Comparison of ENCODE assay signal across 15 cellular contexts in genomic region chr1:19366599-19367315, GRCh38. TPM values are rescaled to one million over a fixed set of nuclear protein-coding genes. Genes with fewer than 3 reads are reported as not detected.
DNase-seq lines count a peak whose midpoint lies in the region; ATAC-seq and TF ChIP-seq lines count a peak whose summit lies in the region.
"Had no signal": no experiment of that assay in that cellular context is flagged by ENCODE, and none has a peak within 500 bp of the region (broad histone marks: within the 10 kb centered on the region; RNA-seq: fewer than 3 reads in every experiment).

No MANE protein-coding gene starts in this region.

- no peaks in the 10 kb centered on the region for H3K9me3 ChIP-seq in breast epithelium
- H3K9me3 ChIP-seq in upper lobe of right lung: no peaks in the 10 kb centered on the region
- H3K9me3 ChIP-seq: spleen had no signal

- no peaks in the 10 kb centered on the region for H3K36me3 ChIP-seq in breast epithelium
- peaks cover 9% of the 10 kb centered on the region for H3K36me3 ChIP-seq in upper lobe of right lung
- H3K36me3 ChIP-seq in H7 (replicated peaks; ENCODE audit: control insufficient read depth, insufficient read depth, low read length): peaks cover 3% of the 10 kb centered on the region

- H3K4me1 ChIP-seq in breast epithelium: no peaks in the 10 kb centered on the region
- H3K4me1 ChIP-seq in upper lobe of right lung: peaks cover 28% of the 10 kb centered on the region

- CTCF ChIA-PET in MCF 10A (lab: Yijun Ruan, JAX): interaction anchor here (0.6 kb wide), 2 partner anchors 8 to 231 kb away, joined by 3 read pairs; no protein-coding TSS in a partner anchor

- no peak overlapping the region for H3K27ac Mint-ChIP-seq in MCF 10A (ENCODE audit: low read depth, unreplicated experiment)
- H3K27ac Mint-ChIP-seq: type B pancreatic cell had no signal

- POLR2A ChIA-PET in MCF 10A (lab: Yijun Ruan, JAX): no interaction called here

- DNase-seq in breast epithelium (ENCODE audit: low spot score in 2 of 2) (no peak), MCF 10A (ENCODE audit: unreplicated experiment) (no peak), left colon (no peak), upper lobe of right lung (no peak), DMS114 treated with DMSO at 0.1 percent for 48 hours (lab: John Stamatoyannopoulos, UW; ENCODE audit: unreplicated experiment) (no peak), H7 (no peak)
- DNase-seq: activated T-cell treated with anti-CD3 and anti-CD28 coated beads, Interleukin-2, amount 50 U/mL, for 4 hours; MV-4-11; NCI-H226; OCI-M1; spleen had no signal

- H3K36me3 Mint-ChIP-seq in MCF 10A (ENCODE audit: insufficient read depth, unreplicated experiment): peaks cover 19% of the 10 kb centered on the region

- H3K4me3 Mint-ChIP-seq in MCF 10A (ENCODE audit: unreplicated experiment): no peak overlapping the region
- H3K4me3 Mint-ChIP-seq: activated T-cell treated with anti-CD3 and anti-CD28 coated beads, Interleukin-2, amount 50 U/mL, for 4 hours; type B pancreatic cell had no signal

- intact Hi-C loops in breast epithelium (cut with DNase I; ENCODE audit: low total_unique reads): no loop called here
- intact Hi-C loops in MCF 10A (cut with micrococcal nuclease): no loop called here
- intact Hi-C loops in left colon (cut with DNase I, micrococcal nuclease): no loop called here
- intact Hi-C loops in upper lobe of right lung (cut with DNase I): no loop called here

- H3K27ac ChIP-seq in breast epithelium (peak overlapping the region; percentile 66 to 80), angular gyrus (ENCODE audit: low read depth, low read length) (peak overlapping the region; percentile 85), upper lobe of right lung (peak overlapping the region; percentile 7)
- H3K27ac ChIP-seq: spleen had no signal

- H3K27me3 ChIP-seq in breast epithelium: no peaks in the 10 kb centered on the region
- H3K27me3 ChIP-seq in upper lobe of right lung: no peaks in the 10 kb centered on the region
- no peaks in the 10 kb centered on the region for H3K27me3 ChIP-seq in H7 (ENCODE audit: control insufficient read depth, insufficient read depth, low read length)
- H3K27me3 ChIP-seq: spleen had no signal

- H3K4me3 ChIP-seq in breast epithelium: peak overlapping the region in 2 of 3 donors; percentile 31 to 47
- H3K4me3 ChIP-seq in upper lobe of right lung: no peak overlapping the region
- no peak overlapping the region for H3K4me3 ChIP-seq in H7 (ENCODE audit: insufficient read depth, low read depth, low read length)
- H3K4me3 ChIP-seq: lung, spleen had no signal

- H3K4me1 Mint-ChIP-seq in MCF 10A (ENCODE audit: insufficient read depth, unreplicated experiment): no peaks in the 10 kb centered on the region

- TF ChIP-seq POLR2A in breast epithelium (IDR thresholded peaks at IDR 0.05): no peak

- peak; percentile 38 for ATAC-seq in left colon
- ATAC-seq in upper lobe of right lung: no peak
- no peak for ATAC-seq in HG02588 (IDR thresholded peaks at IDR 0.05; ENCODE audit: unreplicated experiment)
- ATAC-seq: activated T-cell treated with anti-CD3 and anti-CD28 coated beads, Interleukin-2, amount 50 U/mL, for 4 hours had no signal

- TF ChIP-seq CTCF in breast epithelium (IDR thresholded peaks at IDR 0.05) (no peak), MCF 10A (IDR thresholded peaks at IDR 0.05; ENCODE audit: unreplicated experiment) (no peak), upper lobe of right lung (IDR thresholded peaks at IDR 0.05) (no peak)

- no peaks in the 10 kb centered on the region for H3K27me3 Mint-ChIP-seq in MCF 10A (ENCODE audit: insufficient read depth, unreplicated experiment)
- H3K27me3 Mint-ChIP-seq: type B pancreatic cell had no signal

- H3K9me3 Mint-ChIP-seq in MCF 10A (ENCODE audit: unreplicated experiment): no peaks in the 10 kb centered on the region
- H3K9me3 Mint-ChIP-seq: activated T-cell treated with anti-CD3 and anti-CD28 coated beads, Interleukin-2, amount 50 U/mL, for 4 hours; type B pancreatic cell had no signal

- no TSS peak for BruUV-seq in MCF 10A (replicated peaks; lab: Mats Ljungman, UMichigan)

RNA-seq across cellular contexts. Expression of gene SLC66A1, which starts 54.6 kb away (rescaled TPM):
- total RNA-seq in breast epithelium: 10 to 100 TPM in 2 of 3 donors, 1 to 10 TPM in 1; 6.2 to 13.9 (median 13.1) TPM
- total RNA-seq in MCF 10A (2022): 16.2 and 20.2 TPM in 2 replicates
- 10 to 100 TPM; 13.7 to 16.1 TPM for total RNA-seq in left colon
- total RNA-seq in upper lobe of right lung: 20.9 TPM
- 25.7 and 29.5 TPM in 2 replicates for total RNA-seq in H7 (2014; rRNA removed; shearing (Covaris generic))

RNA-seq across cellular contexts. Expression of gene AKR7A2, which starts 54.8 kb away (rescaled TPM):
- total RNA-seq in breast epithelium (100 to 1,000 TPM in 1 of 3 donors, 10 to 100 TPM in 2; 65.9 to 116 (median 80.5) TPM), MCF 10A (2022) (26.7 and 28.7 TPM in 2 replicates), left colon (100 to 1,000 TPM in 1 of 2 donors, 10 to 100 TPM in 1; 98.7 to 104 TPM), upper lobe of right lung (39.1 TPM)
- total RNA-seq in H7 (2014; rRNA removed; shearing (Covaris generic)): 90.2 and 92.4 TPM in 2 replicates

Comparison
In these comparisons a context has a peak if more than half of its experiments do, and no peak if none do; other contexts are left out.
1. H3K27ac ChIP-seq: peak in every context shown above with its lines; median percentile 85 in angular gyrus; 73 in breast epithelium; 7 in upper lobe of right lung.
2. H3K4me3 ChIP-seq: peak in breast epithelium (2 of 3); none in upper lobe of right lung (single experiment) and H7 (single experiment).